Comparison of ENCODE assay signal across 26 cellular contexts in the genomic region with DNA sequence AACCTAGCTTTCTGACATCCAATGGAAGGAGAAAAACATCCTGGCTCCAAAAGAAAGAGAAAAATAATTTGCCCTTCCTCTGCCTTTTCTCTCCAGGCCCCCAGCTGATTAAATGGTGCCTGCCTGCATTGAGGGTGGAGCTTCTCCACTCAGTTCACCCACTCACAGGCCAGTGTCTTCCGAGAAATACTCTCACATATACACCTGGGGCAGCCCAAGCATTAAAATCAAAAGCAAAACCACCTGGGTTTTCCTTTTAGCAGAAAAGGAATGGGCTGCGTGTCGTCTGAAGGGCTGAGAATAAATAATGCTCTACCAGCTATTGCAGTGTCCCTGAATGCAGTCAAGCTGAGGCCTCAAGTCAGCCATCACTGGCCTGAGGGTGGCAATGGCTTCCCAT.
"Had no signal": no experiment of that assay in that cellular context is flagged by ENCODE, and none has a peak within 500 bp of the region (broad histone marks: within the 10 kb centered on the region; RNA-seq: fewer than 3 reads in every experiment).

No MANE protein-coding gene starts in this region.

- DNase-seq: colonic mucosa; effector CD8-positive, alpha-beta T cell; endodermal cell; foreskin fibroblast; gastrocnemius medialis; head of caudate nucleus; left ventricle myocardium superior; lower lobe of right lung; natural killer cell; sigmoid colon; stimulated activated CD4-positive, alpha-beta T cell treated with anti-CD3 and anti-CD28 coated beads, Interleukin-4, amount 100 ng/mL, for 4 hours; stimulated activated naive CD8-positive, alpha-beta T cell treated with anti-CD3 and anti-CD28 coated beads, Interleukin-15, Interleukin-2, amounts not matched to agents 100 U/mL and 50 U/mL, for 24 hours; substantia nigra; upper lobe of right lung; uterus had no signal

- H3K4me3 Mint-ChIP-seq: dendritic cell treated with granulocyte-macrophage colony-stimulating factor and Interleukin-4, amounts not matched to agents 40 ng/mL and 50 ng/mL, for 4 days; endodermal cell; memory B cell; natural killer cell; neural crest cell; stimulated activated memory B cell treated with anti-CD40 and anti-IgM and Interleukin-4, amounts not matched to agents 10 μg/mL and 1 μg/mL and 100 μg/mL, for 72 hours had no signal

- H3K4me1 Mint-ChIP-seq: memory B cell; natural killer cell; neural crest cell; stimulated activated memory B cell treated with anti-CD40 and anti-IgM and Interleukin-4, amounts not matched to agents 10 μg/mL and 1 μg/mL and 100 μg/mL, for 72 hours had no signal

- H3K79me2 ChIP-seq: parathyroid adenoma had no signal

- H3K4me1 ChIP-seq: colonic mucosa, gastrocnemius medialis, lower lobe of right lung, parathyroid adenoma, right atrium auricular region, sigmoid colon, tibial nerve, upper lobe of right lung, uterus had no signal

- H3K27ac Mint-ChIP-seq: dendritic cell treated with granulocyte-macrophage colony-stimulating factor and Interleukin-4, amounts not matched to agents 40 ng/mL and 50 ng/mL, for 4 days; endodermal cell; memory B cell; natural killer cell; progenitor cell of endocrine pancreas; stimulated activated memory B cell treated with anti-CD40 and anti-IgM and Interleukin-4, amounts not matched to agents 10 μg/mL and 1 μg/mL and 100 μg/mL, for 72 hours had no signal

- H3K9ac ChIP-seq: parathyroid adenoma had no signal

- ATAC-seq: esophagus mucosa; gastrocnemius medialis; left ventricle myocardium superior; lower lobe of right lung; natural killer cell; stimulated activated memory B cell treated with anti-CD40 and anti-IgM and Interleukin-4, amounts not matched to agents 10 μg/mL and 1 μg/mL and 100 μg/mL, for 72 hours; stimulated activated naive CD8-positive, alpha-beta T cell treated with anti-CD3 and anti-CD28 coated beads, Interleukin-15, Interleukin-2, amounts not matched to agents 100 U/mL and 50 U/mL, for 24 hours; upper lobe of right lung had no signal

- H3K4me3 ChIP-seq: colonic mucosa, gastrocnemius medialis, lower lobe of right lung, right atrium auricular region, sigmoid colon, thoracic aorta, tibial nerve, upper lobe of right lung, uterus had no signal

- H3K27me3 ChIP-seq: colonic mucosa, gastrocnemius medialis, right atrium auricular region, sigmoid colon, tibial nerve, upper lobe of right lung, uterus had no signal

- H3K9me3 ChIP-seq: colonic mucosa, gastrocnemius medialis, lower lobe of right lung, right atrium auricular region, sigmoid colon, thoracic aorta, tibial nerve, upper lobe of right lung had no signal

- H3K36me3 Mint-ChIP-seq: memory B cell; natural killer cell; stimulated activated memory B cell treated with anti-CD40 and anti-IgM and Interleukin-4, amounts not matched to agents 10 μg/mL and 1 μg/mL and 100 μg/mL, for 72 hours had no signal

- H3K36me3 ChIP-seq: colonic mucosa, gastrocnemius medialis, lower lobe of right lung, right atrium auricular region, sigmoid colon, thoracic aorta, tibial nerve, upper lobe of right lung, uterus had no signal

- H3K27ac ChIP-seq: colonic mucosa, epithelial cell of prostate, gastrocnemius medialis, lower lobe of right lung, parathyroid adenoma, right atrium auricular region, sigmoid colon, thoracic aorta, tibial nerve, upper lobe of right lung, uterus had no signal

- H3K9me3 Mint-ChIP-seq: dendritic cell treated with granulocyte-macrophage colony-stimulating factor and Interleukin-4, amounts not matched to agents 40 ng/mL and 50 ng/mL, for 4 days; endodermal cell; memory B cell; neural crest cell; stimulated activated memory B cell treated with anti-CD40 and anti-IgM and Interleukin-4, amounts not matched to agents 10 μg/mL and 1 μg/mL and 100 μg/mL, for 72 hours had no signal

- H2AFZ ChIP-seq: parathyroid adenoma had no signal

- H3K27me3 Mint-ChIP-seq: dendritic cell treated with granulocyte-macrophage colony-stimulating factor and Interleukin-4, amounts not matched to agents 40 ng/mL and 50 ng/mL, for 4 days; memory B cell; progenitor cell of endocrine pancreas; stimulated activated memory B cell treated with anti-CD40 and anti-IgM and Interleukin-4, amounts not matched to agents 10 μg/mL and 1 μg/mL and 100 μg/mL, for 72 hours had no signal
